ENCODE assay signal across 10 cellular contexts in genomic region chr20:57397004-57397692, GRCh38. TPM values are rescaled to one million over a fixed set of nuclear protein-coding genes. Genes with fewer than 3 reads are reported as not detected.
DNase-seq lines count a peak whose midpoint lies in the region; ATAC-seq and TF ChIP-seq lines count a peak whose summit lies in the region.
"Had no signal": no experiment of that assay in that cellular context is flagged by ENCODE, and none has a peak within 500 bp of the region (broad histone marks: within the 10 kb centered on the region; RNA-seq: fewer than 3 reads in every experiment).

No MANE protein-coding gene starts in this region.

- H3K4me3 ChIP-seq in mucosa of rectum (ENCODE audit: low read length in 2 of 2) (peak overlapping the region in 1 of 2 donors; percentile 51), upper lobe of right lung (no peak overlapping the region)

- DNase-seq in activated naive CD4-positive, alpha-beta T cell treated with Interleukin-2 at 50 U/mL for 16 hours: peak; percentile 27
- no peak for DNase-seq in activated naive CD4-positive, alpha-beta T cell (lab: John Stamatoyannopoulos, UW)
- peak; percentile 42 for DNase-seq in activated naive CD8-positive, alpha-beta T cell treated with anti-CD3 and anti-CD28 coated beads for 36 hours
- DNase-seq in upper lobe of right lung (peak; percentile 52), AML-193 (lab: John Stamatoyannopoulos, UW) (no peak)
- DNase-seq: NCI-H2227 treated with DMSO at 0.1 percent for 48 hours, occipital lobe had no signal

- peak overlapping the region; percentile 99 for H3K27ac Mint-ChIP-seq in activated naive CD8-positive, alpha-beta T cell treated with anti-CD3 and anti-CD28 coated beads for 36 hours

- peaks cover 36 to 59% of the 10 kb centered on the region in 2 donors for H3K36me3 ChIP-seq in mucosa of rectum (ENCODE audit: control insufficient read depth in 2 of 2, insufficient read depth in 2 of 2, low read length in 2 of 2)
- peaks cover 11% of the 10 kb centered on the region for H3K36me3 ChIP-seq in upper lobe of right lung

- no peak for TF ChIP-seq CTCF in upper lobe of right lung (IDR thresholded peaks at IDR 0.05)

- H3K4me1 Mint-ChIP-seq in activated naive CD8-positive, alpha-beta T cell treated with anti-CD3 and anti-CD28 coated beads for 36 hours: peaks cover 83% of the 10 kb centered on the region

- H3K9ac ChIP-seq in mucosa of rectum (ENCODE audit: low read depth in 1 of 2, low read length in 2 of 2): no peak overlapping the region

- intact Hi-C loops in upper lobe of right lung (cut with DNase I): no loop called here

- no peak for ATAC-seq in upper lobe of right lung
- no peak for ATAC-seq in GM18873 (IDR thresholded peaks at IDR 0.05; ENCODE audit: low FRiP score, unreplicated experiment)
- no peak for ATAC-seq in HG03439 (IDR thresholded peaks at IDR 0.05; ENCODE audit: unreplicated experiment)

- H3K9me3 ChIP-seq in mucosa of rectum (ENCODE audit: control insufficient read depth in 2 of 2, low read length in 2 of 2) (no peaks in the 10 kb centered on the region), upper lobe of right lung (no peaks in the 10 kb centered on the region)

- H3K27me3 ChIP-seq in mucosa of rectum (ENCODE audit: control insufficient read depth in 2 of 2, insufficient read depth in 2 of 2, low read length in 2 of 2) (no peaks in the 10 kb centered on the region), upper lobe of right lung (no peaks in the 10 kb centered on the region)

- H3K4me3 Mint-ChIP-seq in activated naive CD8-positive, alpha-beta T cell treated with anti-CD3 and anti-CD28 coated beads for 36 hours: peak overlapping the region; percentile 86

- peaks cover 87% of the 10 kb centered on the region for H3K36me3 Mint-ChIP-seq in activated naive CD8-positive, alpha-beta T cell treated with anti-CD3 and anti-CD28 coated beads for 36 hours

- H3K9me3 Mint-ChIP-seq in activated naive CD8-positive, alpha-beta T cell treated with anti-CD3 and anti-CD28 coated beads for 36 hours: no peaks in the 10 kb centered on the region

- peaks cover 55 to 78% of the 10 kb centered on the region in 2 donors for H3K4me1 ChIP-seq in mucosa of rectum (ENCODE audit: control insufficient read depth in 2 of 2, insufficient read depth in 2 of 2, low read length in 2 of 2)
- H3K4me1 ChIP-seq in upper lobe of right lung: peaks cover 49% of the 10 kb centered on the region

- H3K27me3 Mint-ChIP-seq in activated naive CD8-positive, alpha-beta T cell treated with anti-CD3 and anti-CD28 coated beads for 36 hours: no peaks in the 10 kb centered on the region

- H3K27ac ChIP-seq in mucosa of rectum (ENCODE audit: low read depth in 2 of 2, low read length in 2 of 2): peak overlapping the region; percentile 54 to 85
- H3K27ac ChIP-seq in upper lobe of right lung: peak overlapping the region; percentile 36

RNA-seq across cellular contexts. Expression of gene RBM38, which starts 6.0 kb away (rescaled TPM):
- total RNA-seq in activated naive CD8-positive, alpha-beta T cell treated with anti-CD3 and anti-CD28 coated beads for 36 hours: 100 to 1,000 TPM; 142 to 144 TPM
- 13.4 TPM for total RNA-seq in upper lobe of right lung

RNA-seq across cellular contexts. Expression of gene RAE1, which starts 46.1 kb away (rescaled TPM):
- 10 to 100 TPM; 59.0 to 60.0 TPM for total RNA-seq in activated naive CD8-positive, alpha-beta T cell treated with anti-CD3 and anti-CD28 coated beads for 36 hours
- total RNA-seq in upper lobe of right lung: 14.9 TPM

Comparison
In these comparisons a context has a peak if more than half of its experiments do, and no peak if none do; other contexts are left out.
1. DNase-seq: peak in activated naive CD4-positive, alpha-beta T cell treated with Interleukin-2 at 50 U/mL for 16 hours (single experiment), activated naive CD8-positive, alpha-beta T cell treated with anti-CD3 and anti-CD28 coated beads for 36 hours (single experiment) and upper lobe of right lung (single experiment); none in activated naive CD4-positive, alpha-beta T cell (0 of 4) and AML-193 (0 of 2).